1 cellular context compared by ENCODE assay signal in the genomic region with DNA sequence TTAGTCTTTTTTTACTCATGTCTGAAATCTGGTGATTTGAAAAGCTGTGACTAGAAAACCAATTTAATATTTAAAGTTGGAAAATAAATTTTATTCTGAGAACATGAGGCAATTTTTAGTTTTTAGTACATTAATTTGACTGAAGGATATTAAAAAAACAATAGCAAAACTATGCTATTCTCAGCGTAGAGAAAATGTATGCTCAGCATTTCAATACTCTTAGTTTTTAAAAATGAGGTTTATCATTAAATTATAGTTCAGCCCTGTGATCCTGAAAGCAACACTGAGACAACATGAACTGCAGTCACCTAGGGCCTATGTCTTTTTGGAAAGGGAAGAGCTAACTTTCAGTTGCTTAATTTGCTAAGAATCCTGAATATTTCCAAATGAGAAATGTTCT.
TF ChIP-seq lines count a peak whose summit lies in the region.

No MANE protein-coding gene starts in this region.

TF ChIP-seq in K562, 482 proteins besides CTCF, POLR2A, EP300 and RAD21 (continued from another document):
- TF ChIP-seq ATF4 (CRISPR knock-in tag; IDR thresholded peaks at IDR 0.05) (no peak), TAF7 (tag; IDR thresholded peaks at IDR 0.05) (no peak), ETS1 (conservative IDR thresholded peaks at IDR 0.05; ENCODE audit: control insufficient read depth, low read depth, low read length) (no peak), MAFG (tag; conservative IDR thresholded peaks at IDR 0.05) (0 out of 2 replicates have a peak, but pooled peaks have one; percentile 18), DMBX1 (CRISPR knock-in tag; IDR thresholded peaks at IDR 0.05; ENCODE audit: borderline replicate concordance) (no peak), ZNF316 (IDR thresholded peaks at IDR 0.05) (peak; percentile 76), C11orf30 (IDR thresholded peaks at IDR 0.05; ENCODE audit: low read depth) (peak; percentile 51), POLR3G (IDR thresholded peaks at IDR 0.05; ENCODE audit: extremely low read depth, insufficient read length, insufficient replicate concordance) (no peak)
- TF ChIP-seq, protein P1, sequence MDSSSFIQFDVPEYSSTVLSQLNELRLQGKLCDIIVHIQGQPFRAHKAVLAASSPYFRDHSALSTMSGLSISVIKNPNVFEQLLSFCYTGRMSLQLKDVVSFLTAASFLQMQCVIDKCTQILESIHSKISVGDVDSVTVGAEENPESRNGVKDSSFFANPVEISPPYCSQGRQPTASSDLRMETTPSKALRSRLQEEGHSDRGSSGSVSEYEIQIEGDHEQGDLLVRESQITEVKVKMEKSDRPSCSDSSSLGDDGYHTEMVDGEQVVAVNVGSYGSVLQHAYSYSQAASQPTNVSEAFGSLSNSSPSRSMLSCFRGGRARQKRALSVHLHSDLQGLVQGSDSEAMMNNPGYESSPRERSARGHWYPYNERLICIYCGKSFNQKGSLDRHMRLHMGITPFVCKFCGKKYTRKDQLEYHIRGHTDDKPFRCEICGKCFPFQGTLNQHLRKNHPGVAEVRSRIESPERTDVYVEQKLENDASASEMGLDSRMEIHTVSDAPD (CRISPR knock-in tag; IDR thresholded peaks at IDR 0.05): no peak
- TF ChIP-seq, protein P2, sequence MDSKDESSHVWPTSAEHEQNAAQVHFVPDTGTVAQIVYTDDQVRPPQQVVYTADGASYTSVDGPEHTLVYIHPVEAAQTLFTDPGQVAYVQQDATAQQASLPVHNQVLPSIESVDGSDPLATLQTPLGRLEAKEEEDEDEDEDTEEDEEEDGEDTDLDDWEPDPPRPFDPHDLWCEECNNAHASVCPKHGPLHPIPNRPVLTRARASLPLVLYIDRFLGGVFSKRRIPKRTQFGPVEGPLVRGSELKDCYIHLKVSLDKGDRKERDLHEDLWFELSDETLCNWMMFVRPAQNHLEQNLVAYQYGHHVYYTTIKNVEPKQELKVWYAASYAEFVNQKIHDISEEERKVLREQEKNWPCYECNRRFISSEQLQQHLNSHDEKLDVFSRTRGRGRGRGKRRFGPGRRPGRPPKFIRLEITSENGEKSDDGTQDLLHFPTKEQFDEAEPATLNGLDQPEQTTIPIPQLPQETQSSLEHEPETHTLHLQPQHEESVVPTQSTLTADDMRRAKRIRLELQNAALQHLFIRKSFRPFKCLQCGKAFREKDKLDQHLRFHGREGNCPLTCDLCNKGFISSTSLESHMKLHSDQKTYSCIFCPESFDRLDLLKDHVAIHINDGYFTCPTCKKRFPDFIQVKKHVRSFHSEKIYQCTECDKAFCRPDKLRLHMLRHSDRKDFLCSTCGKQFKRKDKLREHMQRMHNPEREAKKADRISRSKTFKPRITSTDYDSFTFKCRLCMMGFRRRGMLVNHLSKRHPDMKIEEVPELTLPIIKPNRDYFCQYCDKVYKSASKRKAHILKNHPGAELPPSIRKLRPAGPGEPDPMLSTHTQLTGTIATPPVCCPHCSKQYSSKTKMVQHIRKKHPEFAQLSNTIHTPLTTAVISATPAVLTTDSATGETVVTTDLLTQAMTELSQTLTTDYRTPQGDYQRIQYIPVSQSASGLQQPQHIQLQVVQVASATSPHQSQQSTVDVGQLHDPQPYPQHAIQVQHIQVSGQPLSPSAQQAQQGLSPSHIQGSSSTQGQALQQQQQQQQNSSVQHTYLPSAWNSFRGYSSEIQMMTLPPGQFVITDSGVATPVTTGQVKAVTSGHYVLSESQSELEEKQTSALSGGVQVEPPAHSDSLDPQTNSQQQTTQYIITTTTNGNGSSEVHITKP (IDR thresholded peaks at IDR 0.05; ENCODE audit: partially characterized antibody): no peak
